In the genomic region with DNA sequence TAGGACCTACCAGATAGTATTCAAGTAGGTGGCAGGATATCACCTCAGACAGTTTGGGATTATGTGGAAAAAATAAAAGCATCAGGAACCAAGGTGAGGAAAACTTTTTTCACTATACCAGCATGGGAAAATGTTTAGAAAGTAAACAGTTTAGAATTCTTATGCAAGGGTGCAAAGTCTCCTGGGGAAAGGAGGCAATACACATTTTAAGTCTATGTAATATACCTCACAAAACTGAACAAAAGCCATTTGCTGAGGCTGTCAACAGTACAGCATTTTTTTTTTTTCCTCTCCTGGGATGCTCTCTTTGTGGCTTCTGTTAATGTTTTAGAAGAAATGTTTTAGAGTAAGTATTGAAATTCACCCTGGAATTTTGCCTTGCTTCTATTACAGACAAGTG, we compare ENCODE assay signal across 1 cellular context.
TF ChIP-seq lines count a peak whose summit lies in the region.

No MANE protein-coding gene starts in this region.

TF ChIP-seq in HepG2, 621 proteins besides CTCF, POLR2A, EP300 and RAD21 (continued from another document and continues in another):
- TF ChIP-seq FOSL1 (CRISPR knock-in tag; IDR thresholded peaks at IDR 0.05; ENCODE audit: borderline replicate concordance), result no peak
- 0 out of 2 replicates have a peak, but pooled peaks have one; percentile 48 for TF ChIP-seq MIXL1 (CRISPR knock-in tag; IDR thresholded peaks at IDR 0.05)
- no peak for TF ChIP-seq ZNF10 (CRISPR knock-in tag; IDR thresholded peaks at IDR 0.05; ENCODE audit: borderline replicate concordance, low read depth)
- TF ChIP-seq, protein P1, sequence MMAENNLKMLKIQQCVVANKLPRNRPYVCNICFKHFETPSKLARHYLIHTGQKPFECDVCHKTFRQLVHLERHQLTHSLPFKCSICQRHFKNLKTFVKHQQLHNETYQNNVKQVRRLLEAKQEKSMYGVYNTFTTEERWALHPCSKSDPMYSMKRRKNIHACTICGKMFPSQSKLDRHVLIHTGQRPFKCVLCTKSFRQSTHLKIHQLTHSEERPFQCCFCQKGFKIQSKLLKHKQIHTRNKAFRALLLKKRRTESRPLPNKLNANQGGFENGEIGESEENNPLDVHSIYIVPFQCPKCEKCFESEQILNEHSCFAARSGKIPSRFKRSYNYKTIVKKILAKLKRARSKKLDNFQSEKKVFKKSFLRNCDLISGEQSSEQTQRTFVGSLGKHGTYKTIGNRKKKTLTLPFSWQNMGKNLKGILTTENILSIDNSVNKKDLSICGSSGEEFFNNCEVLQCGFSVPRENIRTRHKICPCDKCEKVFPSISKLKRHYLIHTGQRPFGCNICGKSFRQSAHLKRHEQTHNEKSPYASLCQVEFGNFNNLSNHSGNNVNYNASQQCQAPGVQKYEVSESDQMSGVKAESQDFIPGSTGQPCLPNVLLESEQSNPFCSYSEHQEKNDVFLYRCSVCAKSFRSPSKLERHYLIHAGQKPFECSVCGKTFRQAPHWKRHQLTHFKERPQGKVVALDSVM (CRISPR knock-in tag; IDR thresholded peaks at IDR 0.05), result 0 out of 2 replicates have a peak, but pooled peaks have one; percentile 25
- TF ChIP-seq, protein P2, sequence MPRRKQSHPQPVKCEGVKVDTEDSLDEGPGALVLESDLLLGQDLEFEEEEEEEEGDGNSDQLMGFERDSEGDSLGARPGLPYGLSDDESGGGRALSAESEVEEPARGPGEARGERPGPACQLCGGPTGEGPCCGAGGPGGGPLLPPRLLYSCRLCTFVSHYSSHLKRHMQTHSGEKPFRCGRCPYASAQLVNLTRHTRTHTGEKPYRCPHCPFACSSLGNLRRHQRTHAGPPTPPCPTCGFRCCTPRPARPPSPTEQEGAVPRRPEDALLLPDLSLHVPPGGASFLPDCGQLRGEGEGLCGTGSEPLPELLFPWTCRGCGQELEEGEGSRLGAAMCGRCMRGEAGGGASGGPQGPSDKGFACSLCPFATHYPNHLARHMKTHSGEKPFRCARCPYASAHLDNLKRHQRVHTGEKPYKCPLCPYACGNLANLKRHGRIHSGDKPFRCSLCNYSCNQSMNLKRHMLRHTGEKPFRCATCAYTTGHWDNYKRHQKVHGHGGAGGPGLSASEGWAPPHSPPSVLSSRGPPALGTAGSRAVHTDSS (CRISPR knock-in tag; conservative IDR thresholded peaks at IDR 0.05), result no peak
- no peak for TF ChIP-seq SRSF1 (optimal IDR thresholded peaks at IDR 0.05; ENCODE audit: low read depth, low read length)
- TF ChIP-seq SIN3B (IDR thresholded peaks at IDR 0.05; ENCODE audit: low read length), result no peak
- TF ChIP-seq MAFF (IDR thresholded peaks at IDR 0.05; ENCODE audit: low read depth, low read length), result no peak
- TF ChIP-seq ZNF773 (CRISPR knock-in tag; IDR thresholded peaks at IDR 0.05; ENCODE audit: borderline replicate concordance), result no peak
- TF ChIP-seq, protein P3, sequence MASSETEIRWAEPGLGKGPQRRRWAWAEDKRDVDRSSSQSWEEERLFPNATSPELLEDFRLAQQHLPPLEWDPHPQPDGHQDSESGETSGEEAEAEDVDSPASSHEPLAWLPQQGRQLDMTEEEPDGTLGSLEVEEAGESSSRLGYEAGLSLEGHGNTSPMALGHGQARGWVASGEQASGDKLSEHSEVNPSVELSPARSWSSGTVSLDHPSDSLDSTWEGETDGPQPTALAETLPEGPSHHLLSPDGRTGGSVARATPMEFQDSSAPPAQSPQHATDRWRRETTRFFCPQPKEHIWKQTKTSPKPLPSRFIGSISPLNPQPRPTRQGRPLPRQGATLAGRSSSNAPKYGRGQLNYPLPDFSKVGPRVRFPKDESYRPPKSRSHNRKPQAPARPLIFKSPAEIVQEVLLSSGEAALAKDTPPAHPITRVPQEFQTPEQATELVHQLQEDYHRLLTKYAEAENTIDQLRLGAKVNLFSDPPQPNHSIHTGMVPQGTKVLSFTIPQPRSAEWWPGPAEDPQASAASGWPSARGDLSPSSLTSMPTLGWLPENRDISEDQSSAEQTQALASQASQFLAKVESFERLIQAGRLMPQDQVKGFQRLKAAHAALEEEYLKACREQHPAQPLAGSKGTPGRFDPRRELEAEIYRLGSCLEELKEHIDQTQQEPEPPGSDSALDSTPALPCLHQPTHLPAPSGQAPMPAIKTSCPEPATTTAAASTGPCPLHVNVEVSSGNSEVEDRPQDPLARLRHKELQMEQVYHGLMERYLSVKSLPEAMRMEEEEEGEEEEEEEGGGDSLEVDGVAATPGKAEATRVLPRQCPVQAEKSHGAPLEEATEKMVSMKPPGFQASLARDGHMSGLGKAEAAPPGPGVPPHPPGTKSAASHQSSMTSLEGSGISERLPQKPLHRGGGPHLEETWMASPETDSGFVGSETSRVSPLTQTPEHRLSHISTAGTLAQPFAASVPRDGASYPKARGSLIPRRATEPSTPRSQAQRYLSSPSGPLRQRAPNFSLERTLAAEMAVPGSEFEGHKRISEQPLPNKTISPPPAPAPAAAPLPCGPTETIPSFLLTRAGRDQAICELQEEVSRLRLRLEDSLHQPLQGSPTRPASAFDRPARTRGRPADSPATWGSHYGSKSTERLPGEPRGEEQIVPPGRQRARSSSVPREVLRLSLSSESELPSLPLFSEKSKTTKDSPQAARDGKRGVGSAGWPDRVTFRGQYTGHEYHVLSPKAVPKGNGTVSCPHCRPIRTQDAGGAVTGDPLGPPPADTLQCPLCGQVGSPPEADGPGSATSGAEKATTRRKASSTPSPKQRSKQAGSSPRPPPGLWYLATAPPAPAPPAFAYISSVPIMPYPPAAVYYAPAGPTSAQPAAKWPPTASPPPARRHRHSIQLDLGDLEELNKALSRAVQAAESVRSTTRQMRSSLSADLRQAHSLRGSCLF (CRISPR knock-in tag; IDR thresholded peaks at IDR 0.05; ENCODE audit: borderline replicate concordance), result no peak
- TF ChIP-seq ZBTB1 (CRISPR knock-in tag; IDR thresholded peaks at IDR 0.05; ENCODE audit: borderline replicate concordance), result no peak
- TF ChIP-seq, protein P4, sequence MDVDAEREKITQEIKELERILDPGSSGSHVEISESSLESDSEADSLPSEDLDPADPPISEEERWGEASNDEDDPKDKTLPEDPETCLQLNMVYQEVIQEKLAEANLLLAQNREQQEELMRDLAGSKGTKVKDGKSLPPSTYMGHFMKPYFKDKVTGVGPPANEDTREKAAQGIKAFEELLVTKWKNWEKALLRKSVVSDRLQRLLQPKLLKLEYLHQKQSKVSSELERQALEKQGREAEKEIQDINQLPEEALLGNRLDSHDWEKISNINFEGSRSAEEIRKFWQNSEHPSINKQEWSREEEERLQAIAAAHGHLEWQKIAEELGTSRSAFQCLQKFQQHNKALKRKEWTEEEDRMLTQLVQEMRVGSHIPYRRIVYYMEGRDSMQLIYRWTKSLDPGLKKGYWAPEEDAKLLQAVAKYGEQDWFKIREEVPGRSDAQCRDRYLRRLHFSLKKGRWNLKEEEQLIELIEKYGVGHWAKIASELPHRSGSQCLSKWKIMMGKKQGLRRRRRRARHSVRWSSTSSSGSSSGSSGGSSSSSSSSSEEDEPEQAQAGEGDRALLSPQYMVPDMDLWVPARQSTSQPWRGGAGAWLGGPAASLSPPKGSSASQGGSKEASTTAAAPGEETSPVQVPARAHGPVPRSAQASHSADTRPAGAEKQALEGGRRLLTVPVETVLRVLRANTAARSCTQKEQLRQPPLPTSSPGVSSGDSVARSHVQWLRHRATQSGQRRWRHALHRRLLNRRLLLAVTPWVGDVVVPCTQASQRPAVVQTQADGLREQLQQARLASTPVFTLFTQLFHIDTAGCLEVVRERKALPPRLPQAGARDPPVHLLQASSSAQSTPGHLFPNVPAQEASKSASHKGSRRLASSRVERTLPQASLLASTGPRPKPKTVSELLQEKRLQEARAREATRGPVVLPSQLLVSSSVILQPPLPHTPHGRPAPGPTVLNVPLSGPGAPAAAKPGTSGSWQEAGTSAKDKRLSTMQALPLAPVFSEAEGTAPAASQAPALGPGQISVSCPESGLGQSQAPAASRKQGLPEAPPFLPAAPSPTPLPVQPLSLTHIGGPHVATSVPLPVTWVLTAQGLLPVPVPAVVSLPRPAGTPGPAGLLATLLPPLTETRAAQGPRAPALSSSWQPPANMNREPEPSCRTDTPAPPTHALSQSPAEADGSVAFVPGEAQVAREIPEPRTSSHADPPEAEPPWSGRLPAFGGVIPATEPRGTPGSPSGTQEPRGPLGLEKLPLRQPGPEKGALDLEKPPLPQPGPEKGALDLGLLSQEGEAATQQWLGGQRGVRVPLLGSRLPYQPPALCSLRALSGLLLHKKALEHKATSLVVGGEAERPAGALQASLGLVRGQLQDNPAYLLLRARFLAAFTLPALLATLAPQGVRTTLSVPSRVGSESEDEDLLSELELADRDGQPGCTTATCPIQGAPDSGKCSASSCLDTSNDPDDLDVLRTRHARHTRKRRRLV (CRISPR knock-in tag; IDR thresholded peaks at IDR 0.05), result no peak
- TF ChIP-seq TEAD2 (CRISPR knock-in tag; IDR thresholded peaks at IDR 0.05), result no peak
- TF ChIP-seq, protein P5, sequence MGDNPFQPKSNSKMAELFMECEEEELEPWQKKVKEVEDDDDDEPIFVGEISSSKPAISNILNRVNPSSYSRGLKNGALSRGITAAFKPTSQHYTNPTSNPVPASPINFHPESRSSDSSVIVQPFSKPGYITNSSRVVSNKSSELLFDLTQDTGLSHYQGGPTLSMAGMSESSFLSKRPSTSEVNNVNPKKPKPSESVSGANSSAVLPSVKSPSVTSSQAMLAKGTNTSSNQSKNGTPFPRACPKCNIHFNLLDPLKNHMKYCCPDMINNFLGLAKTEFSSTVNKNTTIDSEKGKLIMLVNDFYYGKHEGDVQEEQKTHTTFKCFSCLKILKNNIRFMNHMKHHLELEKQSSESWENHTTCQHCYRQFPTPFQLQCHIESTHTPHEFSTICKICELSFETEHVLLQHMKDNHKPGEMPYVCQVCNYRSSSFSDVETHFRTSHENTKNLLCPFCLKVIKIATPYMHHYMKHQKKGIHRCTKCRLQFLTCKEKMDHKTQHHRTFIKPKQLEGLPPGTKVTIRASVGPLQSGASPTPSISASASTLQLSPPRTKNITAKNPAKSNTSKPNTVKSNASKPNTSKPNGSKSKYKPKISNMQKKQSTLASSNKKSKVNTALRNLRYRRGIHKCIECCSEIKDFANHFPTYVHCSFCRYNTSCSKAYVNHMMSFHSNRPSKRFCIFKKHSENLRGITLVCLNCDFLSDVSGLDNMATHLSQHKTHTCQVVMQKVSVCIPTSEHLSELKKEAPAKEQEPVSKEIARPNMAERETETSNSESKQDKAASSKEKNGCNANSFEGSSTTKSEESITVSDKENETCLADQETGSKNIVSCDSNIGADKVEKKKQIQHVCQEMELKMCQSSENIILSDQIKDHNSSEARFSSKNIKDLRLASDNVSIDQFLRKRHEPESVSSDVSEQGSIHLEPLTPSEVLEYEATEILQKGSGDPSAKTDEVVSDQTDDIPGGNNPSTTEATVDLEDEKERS (CRISPR knock-in tag; IDR thresholded peaks at IDR 0.05), result no peak
- TF ChIP-seq ZNF34 (CRISPR knock-in tag; IDR thresholded peaks at IDR 0.05; ENCODE audit: borderline replicate concordance), result no peak
- 0 out of 4 replicates have a peak, but pooled peaks of 1 of the 2 experiments have one; percentile 38 for TF ChIP-seq KLF16 (CRISPR knock-in tag; IDR thresholded peaks at IDR 0.05)
- TF ChIP-seq AHR (CRISPR knock-in tag; IDR thresholded peaks at IDR 0.05), result no peak
- TF ChIP-seq ZSCAN29 (CRISPR knock-in tag; conservative IDR thresholded peaks at IDR 0.05), result no peak
- no peak for TF ChIP-seq ZFP36 (IDR thresholded peaks at IDR 0.05; ENCODE audit: borderline replicate concordance, low read depth, low read length, partially characterized antibody)
- TF ChIP-seq TP53 (CRISPR knock-in tag; conservative IDR thresholded peaks at IDR 0.05), result no peak
- TF ChIP-seq SMAD1 (CRISPR knock-in tag; IDR thresholded peaks at IDR 0.05; ENCODE audit: borderline replicate concordance, low read depth), result no peak
- TF ChIP-seq ZNF225 (CRISPR knock-in tag; IDR thresholded peaks at IDR 0.05), result no peak
- no peak; the same call in 1 of the 2 replicates for TF ChIP-seq SMARCC2 (IDR thresholded peaks at IDR 0.05)
- no peak; the same call in 1 of the 2 replicates for TF ChIP-seq SIX1 (CRISPR knock-in tag; IDR thresholded peaks at IDR 0.05; ENCODE audit: borderline replicate concordance)
- TF ChIP-seq MED1 (CRISPR knock-in tag; IDR thresholded peaks at IDR 0.05), result no peak
- TF ChIP-seq HNRNPK (IDR thresholded peaks at IDR 0.05; ENCODE audit: low read depth, low read length, poor library complexity, severe bottlenecking), result no peak
- no peak for TF ChIP-seq THYN1 (CRISPR knock-in tag; IDR thresholded peaks at IDR 0.05; ENCODE audit: borderline replicate concordance, low read depth)
- TF ChIP-seq SUZ12 (IDR thresholded peaks at IDR 0.05; ENCODE audit: low read depth, low read length), result no peak
- TF ChIP-seq XRCC5 (optimal IDR thresholded peaks at IDR 0.05; ENCODE audit: low read length), result no peak
- TF ChIP-seq, protein P6, sequence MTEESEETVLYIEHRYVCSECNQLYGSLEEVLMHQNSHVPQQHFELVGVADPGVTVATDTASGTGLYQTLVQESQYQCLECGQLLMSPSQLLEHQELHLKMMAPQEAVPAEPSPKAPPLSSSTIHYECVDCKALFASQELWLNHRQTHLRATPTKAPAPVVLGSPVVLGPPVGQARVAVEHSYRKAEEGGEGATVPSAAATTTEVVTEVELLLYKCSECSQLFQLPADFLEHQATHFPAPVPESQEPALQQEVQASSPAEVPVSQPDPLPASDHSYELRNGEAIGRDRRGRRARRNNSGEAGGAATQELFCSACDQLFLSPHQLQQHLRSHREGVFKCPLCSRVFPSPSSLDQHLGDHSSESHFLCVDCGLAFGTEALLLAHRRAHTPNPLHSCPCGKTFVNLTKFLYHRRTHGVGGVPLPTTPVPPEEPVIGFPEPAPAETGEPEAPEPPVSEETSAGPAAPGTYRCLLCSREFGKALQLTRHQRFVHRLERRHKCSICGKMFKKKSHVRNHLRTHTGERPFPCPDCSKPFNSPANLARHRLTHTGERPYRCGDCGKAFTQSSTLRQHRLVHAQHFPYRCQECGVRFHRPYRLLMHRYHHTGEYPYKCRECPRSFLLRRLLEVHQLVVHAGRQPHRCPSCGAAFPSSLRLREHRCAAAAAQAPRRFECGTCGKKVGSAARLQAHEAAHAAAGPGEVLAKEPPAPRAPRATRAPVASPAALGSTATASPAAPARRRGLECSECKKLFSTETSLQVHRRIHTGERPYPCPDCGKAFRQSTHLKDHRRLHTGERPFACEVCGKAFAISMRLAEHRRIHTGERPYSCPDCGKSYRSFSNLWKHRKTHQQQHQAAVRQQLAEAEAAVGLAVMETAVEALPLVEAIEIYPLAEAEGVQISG (CRISPR knock-in tag; IDR thresholded peaks at IDR 0.05), result no peak
- TF ChIP-seq ZNF672 (CRISPR knock-in tag; IDR thresholded peaks at IDR 0.05), result no peak
- TF ChIP-seq ZNF816 (CRISPR knock-in tag; IDR thresholded peaks at IDR 0.05; ENCODE audit: borderline replicate concordance), result no peak
- TF ChIP-seq PHF21A (CRISPR knock-in tag; IDR thresholded peaks at IDR 0.05), result no peak
- no peak for TF ChIP-seq ATRX (CRISPR knock-in tag; IDR thresholded peaks at IDR 0.05; ENCODE audit: borderline replicate concordance)
- TF ChIP-seq ELF4 (CRISPR knock-in tag; IDR thresholded peaks at IDR 0.05; ENCODE audit: borderline replicate concordance), result no peak
- TF ChIP-seq NFE2L2 (IDR thresholded peaks at IDR 0.05; ENCODE audit: low read length), result no peak
- TF ChIP-seq HNF4G (IDR thresholded peaks at IDR 0.05; ENCODE audit: borderline replicate concordance, low read depth, low read length), result peak; percentile 91
- TF ChIP-seq HNF4G (CRISPR knock-in tag; IDR thresholded peaks at IDR 0.05; ENCODE audit: borderline replicate concordance, low read depth), result peak; percentile 56; the same call in 1 of the 2 replicates
- TF ChIP-seq CREB1 (IDR thresholded peaks at IDR 0.05), result no peak
- peak; percentile 52; the same call in 1 of the 2 replicates for TF ChIP-seq CREB1 (CRISPR knock-in tag; IDR thresholded peaks at IDR 0.05)
